29 cellular contexts compared by ENCODE assay signal in the genomic region with DNA sequence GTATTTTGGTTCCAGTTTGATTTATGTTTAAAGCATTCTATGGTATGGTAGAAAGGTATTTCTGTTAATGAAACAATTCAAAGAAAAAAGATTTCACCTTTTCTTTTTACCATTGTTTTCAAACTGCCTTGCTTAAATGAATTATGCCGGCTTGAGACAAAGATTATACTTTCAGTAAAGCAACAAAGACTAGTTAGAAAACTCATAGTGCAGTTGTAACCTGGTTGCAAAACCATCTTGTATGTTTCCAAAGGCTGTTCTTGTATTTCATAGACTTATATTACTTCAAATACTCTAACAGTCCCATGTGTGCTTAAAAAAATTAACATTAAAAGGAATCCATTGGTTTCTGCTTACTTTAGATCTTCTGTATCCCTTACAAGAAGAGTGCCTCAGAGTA.
"Had no signal": no experiment of that assay in that cellular context is flagged by ENCODE, and none has a peak within 500 bp of the region (broad histone marks: within the 10 kb centered on the region; RNA-seq: fewer than 3 reads in every experiment).

No MANE protein-coding gene starts in this region.

- H3K4me1 ChIP-seq: colonic mucosa, esophagus muscularis mucosa, esophagus squamous epithelium, foreskin keratinocyte, gastrocnemius medialis, gastroesophageal sphincter, heart left ventricle, heart right ventricle had no signal

- H3K27me3 Mint-ChIP-seq: dendritic cell treated with granulocyte-macrophage colony-stimulating factor and Interleukin-4, amounts not matched to agents 40 ng/mL and 50 ng/mL, for 4 days; effector memory CD8-positive, alpha-beta T cell had no signal

- H3K9me3 ChIP-seq: colonic mucosa, esophagus muscularis mucosa, esophagus squamous epithelium, gastrocnemius medialis, gastroesophageal sphincter had no signal

- H3K36me3 ChIP-seq: colonic mucosa, esophagus muscularis mucosa, esophagus squamous epithelium, gastrocnemius medialis, gastroesophageal sphincter, heart left ventricle, heart right ventricle had no signal

- H3K4me1 Mint-ChIP-seq: endodermal cell had no signal

- H3K27ac ChIP-seq: colonic mucosa, coronary artery, dorsolateral prefrontal cortex, epithelial cell of prostate, esophagus muscularis mucosa, esophagus squamous epithelium, foreskin keratinocyte, gastrocnemius medialis, gastroesophageal sphincter, heart left ventricle, heart right ventricle had no signal

- FAIRE-seq: colon, endometrium, endothelial cell of umbilical vein, frontal cortex had no signal

- DNase-seq: colonic mucosa; cortex of kidney; dermis blood vessel endothelial cell; dorsolateral prefrontal cortex; effector CD4-positive, alpha-beta T cell; effector CD8-positive, alpha-beta T cell; effector memory CD4-positive, alpha-beta T cell; effector memory CD8-positive, alpha-beta T cell; endodermal cell; erythroblast; esophagus squamous epithelium; foreskin fibroblast; foreskin keratinocyte; foreskin melanocyte; gastrocnemius medialis; glutamatergic neuron; head of caudate nucleus; heart left ventricle; heart right ventricle had no signal

- H3K27me3 ChIP-seq: colonic mucosa, dorsolateral prefrontal cortex, esophagus muscularis mucosa, esophagus squamous epithelium, foreskin keratinocyte, gastrocnemius medialis, gastroesophageal sphincter, heart left ventricle, heart right ventricle had no signal

- H3K27ac Mint-ChIP-seq: dendritic cell treated with granulocyte-macrophage colony-stimulating factor and Interleukin-4, amounts not matched to agents 40 ng/mL and 50 ng/mL, for 4 days; effector memory CD8-positive, alpha-beta T cell; endodermal cell had no signal

- H3K4me3 Mint-ChIP-seq: dendritic cell treated with granulocyte-macrophage colony-stimulating factor and Interleukin-4, amounts not matched to agents 40 ng/mL and 50 ng/mL, for 4 days; effector memory CD8-positive, alpha-beta T cell; endodermal cell had no signal

- ATAC-seq: effector memory CD8-positive, alpha-beta T cell; esophagus mucosa; foreskin keratinocyte; gastrocnemius medialis; gastroesophageal sphincter; heart left ventricle; heart right ventricle had no signal

- H3K9me3 Mint-ChIP-seq: effector memory CD8-positive, alpha-beta T cell had no signal

- H3K4me3 ChIP-seq: colonic mucosa, coronary artery, dorsolateral prefrontal cortex, esophagus muscularis mucosa, esophagus squamous epithelium, gastrocnemius medialis, gastroesophageal sphincter, heart left ventricle, heart right ventricle had no signal
